Comparison of ENCODE assay signal across 1 cellular context in the genomic region with DNA sequence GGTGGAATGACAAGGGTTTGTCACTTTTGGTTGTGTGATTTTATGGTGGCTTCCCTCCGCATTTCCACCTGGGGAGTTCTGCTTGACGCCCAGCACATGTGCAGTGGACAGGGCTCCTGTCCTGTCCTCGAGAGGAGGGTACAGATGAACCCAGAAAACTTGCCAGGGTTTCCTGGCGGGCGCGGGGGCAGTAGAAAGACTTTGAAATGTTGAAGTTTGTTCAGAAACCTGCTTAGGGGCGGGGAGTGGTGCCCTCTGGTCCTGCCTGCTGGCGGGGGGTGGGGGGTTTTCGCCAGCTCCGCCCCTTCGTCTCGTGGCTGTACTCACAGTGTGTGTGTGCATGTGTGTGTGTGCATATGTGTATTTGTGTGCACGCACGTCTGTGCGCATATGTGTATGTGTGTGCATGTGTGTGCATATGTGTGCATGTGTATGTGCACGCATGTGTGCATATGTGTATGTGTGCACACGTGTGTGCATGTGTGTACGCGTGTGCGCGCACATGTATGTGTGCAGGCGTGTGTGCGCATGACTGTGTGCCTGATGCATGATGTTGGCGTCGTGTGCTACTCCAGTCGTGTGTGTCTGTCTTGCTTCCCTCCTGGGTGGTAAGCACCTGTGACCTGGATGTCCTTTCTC.
A peak's percentile ranks its signal among the peaks of the same experiment; 100 is the strongest.
TF ChIP-seq lines count a peak whose summit lies in the region.

No MANE protein-coding gene starts in this region.

TF ChIP-seq in A549, 52 proteins besides CTCF, POLR2A, EP300 and RAD21:
- TF ChIP-seq KDM1A (IDR thresholded peaks at IDR 0.05; ENCODE audit: low read depth) = peak; percentile 81; the same call in 1 of the 2 replicates
- TF ChIP-seq MAFK (IDR thresholded peaks at IDR 0.05; ENCODE audit: partially characterized antibody) = no peak
- TF ChIP-seq JUNB (IDR thresholded peaks at IDR 0.05) = no peak
- no peak for TF ChIP-seq FOXS1 (CRISPR knock-in tag; IDR thresholded peaks at IDR 0.05)
